Comparison of ENCODE assay signal across 31 cellular contexts in the genomic region with DNA sequence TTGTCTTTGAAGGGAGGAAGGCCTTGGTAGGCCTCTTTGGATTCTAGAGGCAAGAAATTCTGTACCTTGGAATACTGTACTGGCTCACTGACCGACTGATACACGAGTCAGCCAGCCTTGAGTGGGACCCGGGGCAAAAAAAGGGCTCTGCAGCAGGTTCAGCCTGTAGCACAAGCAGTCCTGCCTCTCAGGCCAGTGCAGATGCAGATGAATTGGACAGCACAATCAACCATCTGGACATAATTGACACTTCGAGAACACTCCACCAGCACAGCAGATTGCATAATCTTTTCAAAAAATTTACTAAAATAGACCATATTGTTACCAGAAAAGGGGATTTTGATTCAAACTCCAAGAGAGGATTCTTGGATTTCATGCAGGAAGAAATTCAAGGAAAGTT.
"Had no signal": no experiment of that assay in that cellular context is flagged by ENCODE, and none has a peak within 500 bp of the region (broad histone marks: within the 10 kb centered on the region; RNA-seq: fewer than 3 reads in every experiment).

No MANE protein-coding gene starts in this region.

- H3K9me2 ChIP-seq: SK-N-SH had no signal

- H3K4me1 ChIP-seq: ascending aorta, SJSA1 had no signal

- H3K36me3 Mint-ChIP-seq: activated naive CD4-positive, alpha-beta T cell treated with anti-CD3 and anti-CD28 coated beads, Interleukin-2, amount 50 U/mL, for 24 hours; activated naive CD8-positive, alpha-beta T cell treated with anti-CD3 and anti-CD28 coated beads, Interleukin-2, amount 10 ng/mL, durations not matched to agents 7 days and 5 days had no signal

- H3K9me3 Mint-ChIP-seq: activated CD4-positive, alpha-beta T cell treated with anti-CD3 and anti-CD28 coated beads, Interleukin-2, amount 10 ng/mL, durations not matched to agents 24 days and 14 days; activated naive CD4-positive, alpha-beta T cell treated with anti-CD3 and anti-CD28 coated beads, Interleukin-2, amount 50 U/mL, for 24 hours; activated naive CD8-positive, alpha-beta T cell treated with anti-CD3 and anti-CD28 coated beads, Interleukin-2, amount 10 ng/mL, durations not matched to agents 7 days and 5 days; activated T-cell treated with anti-CD3 and anti-CD28 coated beads, Interleukin-2, amount 50 U/mL, for 24 hours; activated T-helper 2 cell treated with anti-CD3 and anti-CD28 coated beads, Interferon-gamma antibody, Interleukin-2, Interleukin-4, amounts not matched to agents 10 μg/mL and 5 μg/mL and 100 μg/mL, durations not matched to agents 14 hours and 24 hours and 36 hours; T-helper 1 cell treated with Interleukin-12 subunit alpha and Interleukin-12 subunit beta and Interleukin-4 antibody, amounts not matched to agents 30 μg/mL and 1 μg/mL, for 36 hours; T-helper 2 cell treated with Interferon-gamma antibody and Interleukin-4, amounts not matched to agents 5 μg/mL and 100 μg/mL, for 36 hours had no signal

- H3K9me3 ChIP-seq: ascending aorta, SJSA1, SK-N-SH had no signal

- H3K27me3 Mint-ChIP-seq: activated naive CD4-positive, alpha-beta T cell treated with anti-CD3 and anti-CD28 coated beads, Interleukin-2, amount 50 U/mL, for 24 hours had no signal

- H3K36me3 ChIP-seq: ascending aorta, cardiac muscle cell, SJSA1 had no signal

- ATAC-seq: activated CD8-positive, alpha-beta T cell treated with anti-CD3 and anti-CD28 coated beads, Interleukin-2, amount 10 ng/mL, durations not matched to agents 7 days and 5 days; K562 had no signal

- H3K9ac ChIP-seq: SK-N-SH had no signal

- H2AFZ ChIP-seq: PC-9 had no signal

- H3K4me1 Mint-ChIP-seq: activated naive CD8-positive, alpha-beta T cell treated with anti-CD3 and anti-CD28 coated beads, Interleukin-2, amount 10 ng/mL, durations not matched to agents 7 days and 5 days had no signal

- H3K4me2 ChIP-seq: PC-9, SK-N-SH had no signal

- H3K27me3 ChIP-seq: ascending aorta, cardiac muscle cell, SJSA1 had no signal

- H3K27ac Mint-ChIP-seq: activated CD4-positive, alpha-beta T cell treated with anti-CD3 and anti-CD28 coated beads, Interleukin-2, amount 10 ng/mL, durations not matched to agents 24 days and 14 days; activated CD8-positive, alpha-beta T cell treated with anti-CD3 and anti-CD28 coated beads, Interleukin-2, amount 10 ng/mL, durations not matched to agents 7 days and 5 days; activated naive CD4-positive, alpha-beta T cell treated with anti-CD3 and anti-CD28 coated beads, Interleukin-2, amount 50 U/mL, for 24 hours; activated naive CD8-positive, alpha-beta T cell treated with anti-CD3 and anti-CD28 coated beads, Interleukin-2, amount 10 ng/mL, durations not matched to agents 7 days and 5 days; activated T-cell treated with anti-CD3 and anti-CD28 coated beads, Interleukin-2, amount 50 U/mL, for 24 hours; activated T-helper 2 cell treated with anti-CD3 and anti-CD28 coated beads, Interferon-gamma antibody, Interleukin-2, Interleukin-4, amounts not matched to agents 10 μg/mL and 5 μg/mL and 100 μg/mL, durations not matched to agents 14 hours and 24 hours and 36 hours; T-helper 1 cell treated with Interleukin-12 subunit alpha and Interleukin-12 subunit beta and Interleukin-4 antibody, amounts not matched to agents 30 μg/mL and 1 μg/mL, for 36 hours; T-helper 2 cell treated with Interferon-gamma antibody and Interleukin-4, amounts not matched to agents 5 μg/mL and 100 μg/mL, for 36 hours had no signal

- DNase-seq: activated CD4-positive, alpha-beta T cell treated with anti-CD3 and anti-CD28 coated beads, Interleukin-2, amount 50 U/mL, for 4 hours; activated CD8-positive, alpha-beta T cell treated with anti-CD3 and anti-CD28 coated beads, Interleukin-2, amount 10 ng/mL, durations not matched to agents 7 days and 5 days; activated gamma-delta T cell; activated naive CD4-positive, alpha-beta T cell treated with Interleukin-2 at 50 U/mL for 16 hours; activated naive CD8-positive, alpha-beta T cell treated with anti-CD3 and anti-CD28 coated beads, Interleukin-2, amount 10 ng/mL, durations not matched to agents 7 days and 5 days; activated T-cell treated with anti-CD3 and anti-CD28 coated beads, Interleukin-2, amount 50 U/mL, for 24 hours; amygdala; NCI-H1105; NCI-H1417 treated with DMSO at 0.1 percent for 48 hours; NCI-H187 treated with DMSO at 0.1 percent for 48 hours; NCI-H2171 treated with DMSO at 0.1 percent for 48 hours; NCI-H2227 treated with DMSO at 0.1 percent for 48 hours; NCI-H446 treated with DMSO at 0.1 percent for 48 hours; NCI-H524; NCI-H69; NCI-H82; NK-92 treated with Interleukin-12 subunit alpha and Interleukin-12 subunit beta, amount 100 ng/mL, for 24 hours; PC-9; SHP77 treated with DMSO at 0.1 percent for 48 hours; SK-N-SH had no signal

- H3K27ac ChIP-seq: ascending aorta, cardiac muscle cell, PC-9, SJSA1 had no signal

- H3K4me3 Mint-ChIP-seq: activated CD4-positive, alpha-beta T cell treated with anti-CD3 and anti-CD28 coated beads, Interleukin-2, amount 10 ng/mL, durations not matched to agents 24 days and 14 days; activated CD8-positive, alpha-beta T cell treated with anti-CD3 and anti-CD28 coated beads, Interleukin-2, amount 10 ng/mL, durations not matched to agents 7 days and 5 days; activated naive CD4-positive, alpha-beta T cell treated with anti-CD3 and anti-CD28 coated beads, Interleukin-2, amount 50 U/mL, for 24 hours; activated naive CD8-positive, alpha-beta T cell treated with anti-CD3 and anti-CD28 coated beads, Interleukin-2, amount 10 ng/mL, durations not matched to agents 7 days and 5 days; activated T-cell treated with anti-CD3 and anti-CD28 coated beads, Interleukin-2, amount 50 U/mL, for 24 hours; T-helper 1 cell treated with Interleukin-12 subunit alpha and Interleukin-12 subunit beta and Interleukin-4 antibody, amounts not matched to agents 30 μg/mL and 1 μg/mL, for 36 hours; T-helper 2 cell treated with Interferon-gamma antibody and Interleukin-4, amounts not matched to agents 5 μg/mL and 100 μg/mL, for 36 hours had no signal

- H3K4me3 ChIP-seq: ascending aorta, cardiac muscle cell, K562, PC-9, SJSA1 had no signal

- FAIRE-seq: K562, RCC 7860, TTC549 had no signal
